In the genomic region with DNA sequence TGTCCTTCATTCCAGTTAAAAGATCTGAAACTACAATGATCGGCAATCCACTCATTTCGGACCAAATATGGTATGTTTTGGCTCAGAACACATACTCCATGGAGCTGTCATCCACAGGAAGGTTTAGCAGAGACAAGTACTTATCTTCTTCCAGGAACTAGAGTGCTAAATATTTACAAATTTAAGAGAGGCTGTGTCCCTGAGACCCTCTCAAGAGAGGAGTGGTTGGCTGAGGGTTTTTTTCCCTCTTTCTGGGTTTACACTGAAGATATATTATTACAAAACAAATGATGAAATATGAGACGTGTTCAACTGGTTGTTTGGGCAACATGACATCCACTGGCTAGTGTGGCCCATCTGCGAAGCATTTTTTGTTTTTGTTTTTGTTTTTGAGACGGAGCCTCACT, we compare ENCODE assay signal across 22 cellular contexts. TPM values are rescaled to one million over a fixed set of nuclear protein-coding genes. Genes with fewer than 3 reads are reported as not detected.
DNase-seq lines count a peak whose midpoint lies in the region; TF ChIP-seq lines count a peak whose summit lies in the region.
"Had no signal": no experiment of that assay in that cellular context is flagged by ENCODE, and none has a peak within 500 bp of the region (broad histone marks: within the 10 kb centered on the region; RNA-seq: fewer than 3 reads in every experiment).

No MANE protein-coding gene starts in this region.

- no peak for TF ChIP-seq EP300 in SK-N-SH (IDR thresholded peaks at IDR 0.05; ENCODE audit: borderline replicate concordance in 1 of 2, low read depth in 1 of 2, low read length in 1 of 2)

- H3K4me1 Mint-ChIP-seq in chondrocyte (ENCODE audit: low read depth), result no peaks in the 10 kb centered on the region
- H3K4me1 Mint-ChIP-seq: brain had no signal

- no peaks in the 10 kb centered on the region for H3K9me3 ChIP-seq in GM23248 (ENCODE audit: low read depth)
- no peaks in the 10 kb centered on the region for H3K9me3 ChIP-seq in osteoblast (ENCODE audit: low read depth, low read length)
- no peaks in the 10 kb centered on the region for H3K9me3 ChIP-seq in SK-N-SH
- H3K9me3 ChIP-seq: uterus had no signal

- H3K9me2 ChIP-seq in GM23248 (ENCODE audit: insufficient read depth), result no peaks in the 10 kb centered on the region
- H3K9me2 ChIP-seq in SK-N-SH, result no peaks in the 10 kb centered on the region

- H3K27me3 Mint-ChIP-seq in chondrocyte (ENCODE audit: low read depth), result peaks cover 2% of the 10 kb centered on the region
- H3K27me3 Mint-ChIP-seq: activated CD4-positive, alpha-beta memory T cell treated with anti-CD3 and anti-CD28 coated beads, Interleukin-2, amount 10 ng/mL, durations not matched to agents 7 days and 5 days had no signal

- WGBS in GM23248 (ENCODE audit: low coverage in 1 of 2, low lambda C conversion rate in 2 of 2, missing lambda C conversion rate in 2 of 2), 2 experiments, result 34% methylated on average over 5 of the region's 5 CpGs
- WGBS in SK-N-SH (ENCODE audit: low lambda C conversion rate), result 76% methylated on average over 5 of the region's 5 CpGs

- H3K9me3 Mint-ChIP-seq in chondrocyte (ENCODE audit: low read depth), result peaks cover 3% of the 10 kb centered on the region
- H3K9me3 Mint-ChIP-seq: activated T-cell treated with anti-CD3 and anti-CD28 coated beads, Interleukin-2, amount 50 U/mL, for 4 hours had no signal

- H3K4me1 ChIP-seq in GM23248 (ENCODE audit: insufficient read depth) (no peaks in the 10 kb centered on the region), osteoblast (ENCODE audit: insufficient read depth, low read length) (no peaks in the 10 kb centered on the region), SK-N-SH (ENCODE audit: control insufficient read depth in 1 of 2, insufficient read depth in 2 of 2, low read depth in 1 of 2, low read length in 1 of 2) (no peaks in the 10 kb centered on the region)
- H3K4me1 ChIP-seq: uterus had no signal

- CTCF ChIA-PET in SK-N-SH (lab: Yijun Ruan, JAX), result no interaction called here

- POLR2A ChIA-PET in SK-N-SH (lab: Yijun Ruan, JAX), result no interaction called here

- TF ChIP-seq CTCF in osteoblast (IDR thresholded peaks at IDR 0.05; ENCODE audit: extremely low read depth, low read depth, low read length) (no peak), SK-N-SH (IDR thresholded peaks at IDR 0.05) (no peak), chondrocyte (IDR thresholded peaks at IDR 0.05) (no peak)

- H3K27ac ChIP-seq in GM23248 (no peak overlapping the region), osteoblast (ENCODE audit: low read depth, low read length) (no peak overlapping the region), SK-N-SH (ENCODE audit: low read depth in 2 of 2, low read length in 1 of 2) (no peak overlapping the region)
- H3K27ac ChIP-seq: uterus, VCaP had no signal

- H2AFZ ChIP-seq in GM23248 (peak overlapping the region; percentile 51; the same call in 1 of the 2 replicates), osteoblast (ENCODE audit: low read length) (peak overlapping the region; percentile 85), SK-N-SH (ENCODE audit: low read depth) (no peak overlapping the region)

- H3K36me3 ChIP-seq in GM23248 (ENCODE audit: low read depth) (no peaks in the 10 kb centered on the region), osteoblast (ENCODE audit: insufficient read depth, low read length) (no peaks in the 10 kb centered on the region), SK-N-SH (replicated peaks in 1 of 2; ENCODE audit: control insufficient read depth in 1 of 2, insufficient read depth in 2 of 2, low read length in 1 of 2) (no peaks in the 10 kb centered on the region)
- H3K36me3 ChIP-seq: uterus had no signal

- no peaks in the 10 kb centered on the region for H3K27me3 ChIP-seq in GM23248 (replicated peaks; ENCODE audit: insufficient read depth)
- H3K27me3 ChIP-seq in osteoblast (ENCODE audit: insufficient read depth, low read length), result no peaks in the 10 kb centered on the region
- H3K27me3 ChIP-seq in SK-N-SH (ENCODE audit: insufficient read depth), result no peaks in the 10 kb centered on the region
- H3K27me3 ChIP-seq: uterus had no signal

- H3K4me3 ChIP-seq in GM23248, result no peak overlapping the region
- H3K4me3 ChIP-seq in osteoblast (ENCODE audit: insufficient read depth, low read length), result peak overlapping the region; percentile 57
- no peak overlapping the region for H3K4me3 ChIP-seq in SK-N-SH (ENCODE audit: low read depth in 2 of 2, low read length in 1 of 2)
- H3K4me3 ChIP-seq: uterus had no signal

- H4K20me1 ChIP-seq in GM23248 (ENCODE audit: insufficient read depth), result no peaks in the 10 kb centered on the region
- H4K20me1 ChIP-seq in osteoblast (ENCODE audit: insufficient read depth, low read length), result no peaks in the 10 kb centered on the region
- no peaks in the 10 kb centered on the region for H4K20me1 ChIP-seq in SK-N-SH (ENCODE audit: insufficient read depth)

- H3K27ac Mint-ChIP-seq in chondrocyte (ENCODE audit: unreplicated experiment), result no peak overlapping the region
- H3K27ac Mint-ChIP-seq: activated CD4-positive, alpha-beta memory T cell treated with anti-CD3 and anti-CD28 coated beads, Interleukin-2, amount 10 ng/mL, durations not matched to agents 7 days and 5 days; activated naive CD4-positive, alpha-beta T cell treated with anti-CD3 and anti-CD28 coated beads, Interleukin-2, amount 50 U/mL, for 72 hours; brain had no signal

- in situ Hi-C loops in GM23248 (cut with MboI), result no loop called here

- no peak for DNase-seq in GM23248
- DNase-seq in NCI-H2171 (lab: John Stamatoyannopoulos, UW), result peak; percentile 37
- DNase-seq in fibroblast of gingiva (ENCODE audit: low read depth), result peak; percentile 39
- no peak for DNase-seq in osteoblast (ENCODE audit: insufficient read length, low spot score, missing footprints)
- no peak for DNase-seq in stimulated activated CD4-positive, alpha-beta T cell treated with anti-CD3 and anti-CD28 coated beads, Interleukin-2, amount 100 ng/mL, for 48 hours
- DNase-seq in SK-N-SH, result no peak
- no peak for DNase-seq in chondrocyte (ENCODE audit: low spot score)
- no peak for DNase-seq in stimulated activated CD4-positive, alpha-beta T cell treated with anti-CD3 and anti-CD28 coated beads, Interleukin-2, amount 100 ng/mL, for 24 hours
- DNase-seq: activated CD4-positive, alpha-beta memory T cell treated with anti-CD3 and anti-CD28 coated beads, Interleukin-2, amount 10 ng/mL, durations not matched to agents 7 days and 5 days; activated T-cell treated with anti-CD3 and anti-CD28 coated beads, Interleukin-2, amount 50 U/mL, for 4 hours; cortex of kidney; left ventricle myocardium superior; NCI-H345; nucleus accumbens; right cardiac atrium; SHP77; stimulated activated CD4-positive, alpha-beta T cell treated with anti-CD3 and anti-CD28 coated beads, Interleukin-1b, Interleukin-23, amount 100 ng/mL, for 48 hours; T-helper 1 cell; uterus had no signal

- H3K4me2 ChIP-seq in GM23248 (ENCODE audit: unreplicated experiment) (no peak overlapping the region), osteoblast (ENCODE audit: insufficient read depth, low read length) (peak overlapping the region; percentile 78), SK-N-SH (no peak overlapping the region)

- H3K4me3 Mint-ChIP-seq in chondrocyte (ENCODE audit: unreplicated experiment), result no peak overlapping the region
- H3K4me3 Mint-ChIP-seq: activated CD4-positive, alpha-beta memory T cell treated with anti-CD3 and anti-CD28 coated beads, Interleukin-2, amount 10 ng/mL, durations not matched to agents 7 days and 5 days; activated T-cell treated with anti-CD3 and anti-CD28 coated beads, Interleukin-2, amount 50 U/mL, for 4 hours; brain had no signal

- H3F3A ChIP-seq in GM23248 (ENCODE audit: insufficient read depth), result peaks cover 7% of the 10 kb centered on the region
- H3F3A ChIP-seq in SK-N-SH (replicated peaks; ENCODE audit: insufficient read depth), result peaks cover under 1% of the 10 kb centered on the region

- H3K79me2 ChIP-seq in GM23248 (ENCODE audit: insufficient read depth) (no peaks in the 10 kb centered on the region), osteoblast (ENCODE audit: insufficient read depth, low read length) (no peaks in the 10 kb centered on the region), SK-N-SH (ENCODE audit: insufficient read depth) (no peaks in the 10 kb centered on the region)

- no peaks in the 10 kb centered on the region for H3K36me3 Mint-ChIP-seq in chondrocyte (ENCODE audit: low read depth)
- H3K36me3 Mint-ChIP-seq: brain had no signal

- H3K9ac ChIP-seq in GM23248 (no peak overlapping the region), SK-N-SH (no peak overlapping the region)

- no peak for TF ChIP-seq RAD21 in SK-N-SH (IDR thresholded peaks at IDR 0.05; ENCODE audit: low read length)

TF ChIP-seq in SK-N-SH, 30 proteins besides CTCF, POLR2A, EP300 and RAD21 (continues in another document):
- TF ChIP-seq POLR2AphosphoS5 (IDR thresholded peaks at IDR 0.05; ENCODE audit: low read depth, low read length), result no peak
- no peak for TF ChIP-seq FOXJ3 (CRISPR knock-in tag; IDR thresholded peaks at IDR 0.05)
- TF ChIP-seq TCF12 (IDR thresholded peaks at IDR 0.05), result no peak
- TF ChIP-seq NFIC (IDR thresholded peaks at IDR 0.05; ENCODE audit: borderline replicate concordance), result no peak
- no peak for TF ChIP-seq TAF1 (IDR thresholded peaks at IDR 0.05; ENCODE audit: borderline replicate concordance, low read depth, low read length)
- TF ChIP-seq FOXM1 (IDR thresholded peaks at IDR 0.05; ENCODE audit: low read depth), result no peak
- TF ChIP-seq, protein P1, sequence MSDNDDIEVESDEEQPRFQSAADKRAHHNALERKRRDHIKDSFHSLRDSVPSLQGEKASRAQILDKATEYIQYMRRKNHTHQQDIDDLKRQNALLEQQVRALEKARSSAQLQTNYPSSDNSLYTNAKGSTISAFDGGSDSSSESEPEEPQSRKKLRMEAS (IDR thresholded peaks at IDR 0.05; ENCODE audit: low read depth), result no peak

RNA-seq across cellular contexts. Expression of a gene that starts 25.9 kb away (rescaled TPM):
- total RNA-seq in GM23248 (2014; rRNA removed; shearing (Covaris generic)), result 73.6 and 77.7 TPM in 2 replicates
- polyA plus RNA-seq in GM23248 (2016; fragmentation: Nextera tagmentation; extraction: Ambion mirVana), result 79.1 and 82.0 TPM in 2 replicates
- 40.2 and 46.3 TPM in 2 replicates for total RNA-seq in osteoblast
- 49.3 and 74.3 TPM in 2 replicates for polyA plus RNA-seq in SK-N-SH (2012; rRNA removed)
- 45.2 and 58.2 TPM in 2 replicates for polyA plus RNA-seq in SK-N-SH (2012; cell fraction: cytosol; rRNA removed)
- polyA plus RNA-seq in SK-N-SH (2012; cell fraction: nucleus; rRNA removed), result 49.9 and 56.5 TPM in 2 replicates
- total RNA-seq in chondrocyte, result 73.0 to 102 TPM (median 99.1 TPM) in 3 replicates

RNA-seq across cellular contexts. Expression of a gene that starts 51.6 kb away (rescaled TPM):
- total RNA-seq in GM23248 (2014; rRNA removed; shearing (Covaris generic)), result 20.0 and 26.0 TPM in 2 replicates
- 30.0 and 30.6 TPM in 2 replicates for polyA plus RNA-seq in GM23248 (2016; fragmentation: Nextera tagmentation; extraction: Ambion mirVana)
- total RNA-seq in osteoblast, result 23.5 and 28.9 TPM in 2 replicates
- polyA plus RNA-seq in SK-N-SH (2012; rRNA removed), result 4.9 and 7.0 TPM in 2 replicates
- 9.9 and 10.6 TPM in 2 replicates for polyA plus RNA-seq in SK-N-SH (2012; cell fraction: cytosol; rRNA removed)
- 2.9 and 4.0 TPM in 2 replicates for polyA plus RNA-seq in SK-N-SH (2012; cell fraction: nucleus; rRNA removed)
- 12.2 to 13.4 TPM (median 13.1 TPM) in 3 replicates for total RNA-seq in chondrocyte

Comparison
In these comparisons a context has a peak if more than half of its experiments do, and no peak if none do; other contexts are left out.
1. DNase-seq: peak in NCI-H2171 (single experiment) and fibroblast of gingiva (single experiment); none in GM23248 (single experiment), osteoblast (single experiment), stimulated activated CD4-positive, alpha-beta T cell treated with anti-CD3 and anti-CD28 coated beads, Interleukin-2, amount 100 ng/mL, for 48 hours (0 of 2), SK-N-SH (single experiment), chondrocyte (single experiment) and stimulated activated CD4-positive, alpha-beta T cell treated with anti-CD3 and anti-CD28 coated beads, Interleukin-2, amount 100 ng/mL, for 24 hours (0 of 2).